ENCODE assay signal across 10 cellular contexts in genomic region chr7:32631021-32631420, GRCh38.
"Had no signal": no experiment of that assay in that cellular context is flagged by ENCODE, and none has a peak within 500 bp of the region (broad histone marks: within the 10 kb centered on the region; RNA-seq: fewer than 3 reads in every experiment).

No MANE protein-coding gene starts in this region.

- H3K9me3 Mint-ChIP-seq: GM23338, H9, HFFc6 had no signal

- H3K4me1 ChIP-seq: HAP-1 had no signal

- H3K4me2 ChIP-seq: GM23338 had no signal

- H3K27ac Mint-ChIP-seq: GM23338, H9, HFFc6 had no signal

- H3K36me3 ChIP-seq: HAP-1 had no signal

- FAIRE-seq: H1 had no signal

- H2AFZ ChIP-seq: GM23248, GM23338 had no signal

- H3K27ac ChIP-seq: GM23248 had no signal

- H3K9me3 ChIP-seq: HAP-1 had no signal

- H3K4me3 ChIP-seq: GM23248, GM23338, HAP-1 had no signal

- H3K9ac ChIP-seq: GM23248 had no signal

- DNase-seq: GM23248, GOT3, H7, H9, HCEC 1CT, HFFc6 had no signal

- ATAC-seq: GM23338, HCT116 had no signal
